9 cellular contexts compared by ENCODE assay signal in genomic region chr3:173380681-173381080, GRCh38.
"Had no signal": no experiment of that assay in that cellular context is flagged by ENCODE, and none has a peak within 500 bp of the region (broad histone marks: within the 10 kb centered on the region; RNA-seq: fewer than 3 reads in every experiment).

No MANE protein-coding gene starts in this region.

- H3K36me3 ChIP-seq: HAP-1 had no signal

- H3K4me2 ChIP-seq: GM23338 had no signal

- H3K4me3 ChIP-seq: GM23248, GM23338, HAP-1 had no signal

- H3K9me3 ChIP-seq: HAP-1 had no signal

- H3K9me3 Mint-ChIP-seq: GM23338, H9, HFFc6 had no signal

- ATAC-seq: GM23338, HCT116 had no signal

- H3K4me3 Mint-ChIP-seq: GM23338, H9, HFFc6 had no signal

- DNase-seq: GM23248, GOT3, H7, H9, HCEC 1CT, HFFc6 had no signal

- H3K27ac Mint-ChIP-seq: GM23338, H9, HFFc6 had no signal

- H3K4me1 Mint-ChIP-seq: GM23338, H9 had no signal

- H3K27ac ChIP-seq: GM23248 had no signal

- H2AFZ ChIP-seq: GM23248, GM23338 had no signal

- H3K4me1 ChIP-seq: HAP-1 had no signal

- H3K9ac ChIP-seq: GM23248 had no signal
